8 cellular contexts compared by ENCODE assay signal in genomic region chr14:61860294-61860918, GRCh38. TPM values are rescaled to one million over a fixed set of nuclear protein-coding genes. Genes with fewer than 3 reads are reported as not detected.
DNase-seq lines count a peak whose midpoint lies in the region; ATAC-seq lines count a peak whose summit lies in the region.

No MANE protein-coding gene starts in this region.

- H3K36me3 ChIP-seq in trophoblast cell (ENCODE audit: control insufficient read depth in 1 of 2, insufficient read depth in 2 of 2, low read length in 2 of 2), result no peaks in the 10 kb centered on the region

- no peak overlapping the region for H3K4me3 ChIP-seq in trophoblast cell (ENCODE audit: low read depth, low read length)

- no peak overlapping the region for H4K8ac ChIP-seq in trophoblast cell (ENCODE audit: low read depth, low read length)

- no peak overlapping the region for H3K23ac ChIP-seq in trophoblast cell (ENCODE audit: low read length)

- DNase-seq in CD1c-positive myeloid dendritic cell (ENCODE audit: extremely low spot score), result peak; percentile 67
- DNase-seq in NCI-H748 (lab: John Stamatoyannopoulos, UW; ENCODE audit: unreplicated experiment), result peak; percentile 57
- DNase-seq in activated CD8-positive, alpha-beta memory T cell treated with anti-CD3 and anti-CD28 coated beads for 48 hours (ENCODE audit: low read depth in 2 of 3, low spot score in 2 of 3), result peak in 2 of 3 experiments; percentile 24 to 41
- peak; percentile 20 for DNase-seq in fibroblast of gingiva (ENCODE audit: low read depth)
- DNase-seq in trophoblast cell, result peak; percentile 41 to 66
- no peak for DNase-seq in putamen (ENCODE audit: low spot score)

- H3K14ac ChIP-seq in trophoblast cell (ENCODE audit: low read length), result no peak overlapping the region

- H3K9me3 ChIP-seq in trophoblast cell (ENCODE audit: insufficient read depth, low read depth, low read length), result no peaks in the 10 kb centered on the region

- H3K79me1 ChIP-seq in trophoblast cell (ENCODE audit: low read length), result no peaks in the 10 kb centered on the region

- H3K79me2 ChIP-seq in trophoblast cell (ENCODE audit: control insufficient read depth, insufficient read depth, low read length, poor library complexity), result no peaks in the 10 kb centered on the region

- no peak overlapping the region for H3K18ac ChIP-seq in trophoblast cell (ENCODE audit: low read length)

- H4K12ac ChIP-seq in trophoblast cell (ENCODE audit: low read depth, low read length), result no peak overlapping the region

- no peaks in the 10 kb centered on the region for H3K27me3 ChIP-seq in trophoblast cell (ENCODE audit: insufficient read depth, low read length)

- no peak overlapping the region for H2BK5ac ChIP-seq in trophoblast cell (ENCODE audit: low read depth, low read length, poor library complexity)

- H3K4me2 ChIP-seq in trophoblast cell (ENCODE audit: low read length), result no peak overlapping the region

- H2BK120ac ChIP-seq in trophoblast cell (ENCODE audit: insufficient read depth, low read length, poor library complexity), result no peak overlapping the region

- no CpG with 5 or more reads among the region's 1 CpG for WGBS in trophoblast cell (ENCODE audit: extremely low coverage, insufficient coverage, insufficient read length)

- no peak overlapping the region for H3K9ac ChIP-seq in trophoblast cell (ENCODE audit: low read length)

- no peak overlapping the region for H3K27ac ChIP-seq in trophoblast cell (ENCODE audit: low read depth, low read length)

- no peak overlapping the region for H2BK12ac ChIP-seq in trophoblast cell (ENCODE audit: low read length)

- no peak overlapping the region for H2AFZ ChIP-seq in trophoblast cell (ENCODE audit: insufficient read depth, low read length, poor library complexity)

- H2AK5ac ChIP-seq in trophoblast cell (ENCODE audit: low read length), result no peak overlapping the region

- no peak overlapping the region for H4K91ac ChIP-seq in trophoblast cell (ENCODE audit: low read depth, low read length)

- no peak overlapping the region for H3K4ac ChIP-seq in trophoblast cell (ENCODE audit: low read depth, low read length)

- H3K4me1 ChIP-seq in trophoblast cell (ENCODE audit: control insufficient read depth in 1 of 2, insufficient read depth in 2 of 2, low read length in 2 of 2), result no peaks in the 10 kb centered on the region

- ATAC-seq in GM18873 (IDR thresholded peaks at IDR 0.05; ENCODE audit: low FRiP score, unreplicated experiment) (peak; percentile 96), HG03064 (IDR thresholded peaks at IDR 0.05; ENCODE audit: low read depth, unreplicated experiment) (peak; percentile 99)

RNA-seq across cellular contexts. Expression of gene SYT16, which starts 47.9 kb away (rescaled TPM):
- polyA plus RNA-seq in trophoblast cell (2013), result 3.6 and 3.7 TPM in 2 replicates
